Comparison of ENCODE assay signal across 8 cellular contexts in the genomic region with DNA sequence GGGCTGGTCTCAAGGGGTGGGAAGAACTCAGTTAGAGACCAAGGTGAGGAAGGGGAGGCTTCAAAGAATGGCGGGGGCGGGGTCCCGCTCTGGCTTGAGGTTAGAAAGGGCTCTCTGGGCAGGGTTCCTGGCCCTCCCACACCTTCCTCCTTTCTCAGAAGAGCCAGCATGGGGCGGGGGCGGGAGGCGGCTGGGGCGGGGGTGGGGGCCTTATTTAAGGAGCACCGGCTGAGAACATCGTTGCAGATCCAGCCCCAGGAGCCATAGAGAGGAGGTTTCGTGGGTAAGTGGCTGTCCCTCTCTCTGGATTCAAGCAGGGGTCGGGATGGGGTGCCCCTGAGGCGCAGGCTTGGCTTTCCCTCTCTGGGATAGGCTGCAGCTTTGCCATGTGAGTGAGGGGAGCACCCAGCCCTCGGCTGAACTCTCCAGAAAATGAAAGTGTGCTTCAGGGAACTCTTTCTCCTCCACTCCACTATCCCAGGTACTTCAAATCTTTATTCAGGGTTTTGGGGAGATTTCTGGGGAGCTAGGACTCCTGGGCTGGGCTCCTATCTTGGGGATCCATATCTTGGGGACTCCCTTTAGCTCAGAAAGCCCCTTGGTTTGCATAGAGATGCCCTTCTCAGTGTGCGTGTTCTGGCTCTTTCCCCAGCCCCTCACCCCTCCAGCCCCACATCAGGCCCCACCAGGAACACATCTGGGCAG. TPM values are rescaled to one million over a fixed set of nuclear protein-coding genes. Genes with fewer than 3 reads are reported as not detected.
DNase-seq lines count a peak whose midpoint lies in the region; ATAC-seq lines count a peak whose summit lies in the region.

No MANE protein-coding gene starts in this region.

- no peaks in the 10 kb centered on the region for H3K27me3 ChIP-seq in GM23248 (replicated peaks; ENCODE audit: insufficient read depth)
- peaks cover 40% of the 10 kb centered on the region for H3K27me3 ChIP-seq in iPS-18a (ENCODE audit: control insufficient read depth, insufficient read depth, low read length)
- peaks cover 2% of the 10 kb centered on the region; the same call in 1 of the 2 replicates for H3K27me3 ChIP-seq in HAP-1 (ENCODE audit: low read depth)

- peak overlapping the region; percentile 81 for H2AFZ ChIP-seq in GM23248

- 23 to 24% methylated on average over 11 to 14 of the region's 14 CpGs for WGBS in GM23248 (ENCODE audit: low coverage in 1 of 2, low lambda C conversion rate in 2 of 2, missing lambda C conversion rate in 2 of 2), 2 experiments

- peak; percentile 3 to 7 for ATAC-seq in stimulated activated naive B cell treated with anti-CD40 and anti-IgM and Interleukin-4, amounts not matched to agents 10 μg/mL and 1 μg/mL and 100 μg/mL, for 72 hours (replicated peaks)

- H3K27me3 Mint-ChIP-seq in stimulated activated naive B cell treated with anti-CD40 and anti-IgM and Interleukin-4, amounts not matched to agents 10 μg/mL and 1 μg/mL and 100 μg/mL, for 72 hours: no peaks in the 10 kb centered on the region

- peaks cover 30 to 49% of the 10 kb centered on the region in 2 donors for H3K4me1 Mint-ChIP-seq in stimulated activated naive B cell treated with anti-CD40 and anti-IgM and Interleukin-4, amounts not matched to agents 10 μg/mL and 1 μg/mL and 100 μg/mL, for 72 hours

- no peaks in the 10 kb centered on the region for H4K20me1 ChIP-seq in GM23248 (ENCODE audit: insufficient read depth)

- H3K27ac ChIP-seq in GM23248: peak overlapping the region; percentile 62
- H3K27ac ChIP-seq in iPS-18a (ENCODE audit: low read length): no peak overlapping the region

- H3K36me3 Mint-ChIP-seq in stimulated activated naive B cell treated with anti-CD40 and anti-IgM and Interleukin-4, amounts not matched to agents 10 μg/mL and 1 μg/mL and 100 μg/mL, for 72 hours: peaks cover 4 to 7% of the 10 kb centered on the region in 2 donors

- in situ Hi-C loops in GM23248 (cut with MboI): no loop called here
- in situ Hi-C loops in HAP-1 (cut with MboI; ENCODE audit: low sequenced_read_pairs): no loop called here

- no peaks in the 10 kb centered on the region for H3K9me3 ChIP-seq in GM23248 (ENCODE audit: low read depth)
- H3K9me3 ChIP-seq in iPS-18a (ENCODE audit: control insufficient read depth, low read depth, low read length): no peaks in the 10 kb centered on the region
- no peaks in the 10 kb centered on the region for H3K9me3 ChIP-seq in HAP-1

- H3K27ac Mint-ChIP-seq in stimulated activated naive B cell treated with anti-CD40 and anti-IgM and Interleukin-4, amounts not matched to agents 10 μg/mL and 1 μg/mL and 100 μg/mL, for 72 hours: peak overlapping the region; percentile 10

- no peaks in the 10 kb centered on the region for H3K36me3 ChIP-seq in GM23248 (ENCODE audit: low read depth)
- no peaks in the 10 kb centered on the region for H3K36me3 ChIP-seq in iPS-18a (ENCODE audit: control insufficient read depth, low read depth, low read length)
- H3K36me3 ChIP-seq in HAP-1 (replicated peaks): no peaks in the 10 kb centered on the region; the same call in 1 of the 2 replicates

- H3K9me2 ChIP-seq in GM23248 (ENCODE audit: insufficient read depth): no peaks in the 10 kb centered on the region

- H3K9me3 Mint-ChIP-seq in stimulated activated naive B cell treated with anti-CD40 and anti-IgM and Interleukin-4, amounts not matched to agents 10 μg/mL and 1 μg/mL and 100 μg/mL, for 72 hours: no peaks in the 10 kb centered on the region

- H3F3A ChIP-seq in GM23248 (ENCODE audit: insufficient read depth): no peaks in the 10 kb centered on the region; the same call in 1 of the 2 replicates

- H3K4me3 Mint-ChIP-seq in stimulated activated naive B cell treated with anti-CD40 and anti-IgM and Interleukin-4, amounts not matched to agents 10 μg/mL and 1 μg/mL and 100 μg/mL, for 72 hours: peak overlapping the region; percentile 74 to 82

- H3K9ac ChIP-seq in GM23248: peak overlapping the region; percentile 63
- H3K9ac ChIP-seq in iPS-18a (ENCODE audit: low read length): no peak overlapping the region

- H3K4me2 ChIP-seq in GM23248 (ENCODE audit: unreplicated experiment): peak overlapping the region; percentile 71

- H3K4me1 ChIP-seq in GM23248 (ENCODE audit: insufficient read depth) (peaks cover 20% of the 10 kb centered on the region), iPS-18a (ENCODE audit: control insufficient read depth, low read depth, low read length) (peaks cover 14% of the 10 kb centered on the region), HAP-1 (no peaks in the 10 kb centered on the region)

- H3K79me2 ChIP-seq in GM23248 (ENCODE audit: insufficient read depth): peaks cover 25% of the 10 kb centered on the region

- H3K4me3 ChIP-seq in GM23248 (peak overlapping the region; percentile 66), iPS-18a (ENCODE audit: low read length) (peak overlapping the region; percentile 47), HAP-1 (no peak overlapping the region)

- peak; percentile 45 for DNase-seq in GM23248
- DNase-seq in activated CD4-positive, alpha-beta T cell treated with anti-CD3 and anti-CD28 coated beads, Interleukin-2, amount 50 U/mL, for 48 hours: peak; percentile 63 to 72
- DNase-seq in stimulated activated naive B cell treated with anti-CD40 and anti-IgM and Interleukin-4, amounts not matched to agents 10 μg/mL and 1 μg/mL and 100 μg/mL, for 72 hours: no peak
- DNase-seq in RPMI8226: no peak
- DNase-seq in NCI-H1092 treated with DMSO at 0.1 percent for 48 hours (lab: John Stamatoyannopoulos, UW): no peak
- DNase-seq in AG08396 (ENCODE audit: low spot score): no peak
- DNase-seq in HAP-1 (ENCODE audit: low spot score in 2 of 2): no peak

RNA-seq across cellular contexts. Expression of a gene that starts 3.3 kb away (rescaled TPM):
- 54.1 and 58.8 TPM in 2 replicates for total RNA-seq in GM23248 (2014; rRNA removed; shearing (Covaris generic))
- 85.9 and 87.6 TPM in 2 replicates for polyA plus RNA-seq in GM23248 (2016; fragmentation: Nextera tagmentation; extraction: Ambion mirVana)

RNA-seq across cellular contexts. Expression of a gene that starts 15.0 kb away (rescaled TPM):
- 23.1 and 23.6 TPM in 2 replicates for total RNA-seq in GM23248 (2014; rRNA removed; shearing (Covaris generic))
- 17.7 and 19.8 TPM in 2 replicates for polyA plus RNA-seq in GM23248 (2016; fragmentation: Nextera tagmentation; extraction: Ambion mirVana)

RNA-seq across cellular contexts. Expression of a gene that starts 15.7 kb away (rescaled TPM):
- not detected in 2 replicates for total RNA-seq in GM23248 (2014; rRNA removed; shearing (Covaris generic))
- not detected in 2 replicates for polyA plus RNA-seq in GM23248 (2016; fragmentation: Nextera tagmentation; extraction: Ambion mirVana)

RNA-seq across cellular contexts. Expression of a gene that starts 17.1 kb away (rescaled TPM):
- 1.0 and 11.3 TPM in 2 replicates for total RNA-seq in GM23248 (2014; rRNA removed; shearing (Covaris generic))
- 0.95 and 1.8 TPM in 2 replicates for polyA plus RNA-seq in GM23248 (2016; fragmentation: Nextera tagmentation; extraction: Ambion mirVana)

RNA-seq across cellular contexts. Expression of a gene that starts 40.2 kb away (rescaled TPM):
- total RNA-seq in GM23248 (2014; rRNA removed; shearing (Covaris generic)): 21.5 and 34.7 TPM in 2 replicates
- 5.7 and 6.7 TPM in 2 replicates for polyA plus RNA-seq in GM23248 (2016; fragmentation: Nextera tagmentation; extraction: Ambion mirVana)

Comparison
In these comparisons a context has a peak if more than half of its experiments do, and no peak if none do; other contexts are left out.
1. DNase-seq: peak in GM23248 (single experiment) and activated CD4-positive, alpha-beta T cell treated with anti-CD3 and anti-CD28 coated beads, Interleukin-2, amount 50 U/mL, for 48 hours (2 of 2); none in stimulated activated naive B cell treated with anti-CD40 and anti-IgM and Interleukin-4, amounts not matched to agents 10 μg/mL and 1 μg/mL and 100 μg/mL, for 72 hours (single experiment), RPMI8226 (single experiment), NCI-H1092 treated with DMSO at 0.1 percent for 48 hours (single experiment), AG08396 (single experiment) and HAP-1 (0 of 2).